In genomic region chr20:32485770-32486248, GRCh38 we compare ENCODE assay signal across 12 cellular contexts.
DNase-seq lines count a peak whose midpoint lies in the region; ATAC-seq, FAIRE-seq and TF ChIP-seq lines count a peak whose summit lies in the region.
"Had no signal": no experiment of that assay in that cellular context is flagged by ENCODE, and none has a peak within 500 bp of the region (broad histone marks: within the 10 kb centered on the region; RNA-seq: fewer than 3 reads in every experiment).

No MANE protein-coding gene starts in this region.

- no peaks in the 10 kb centered on the region for H3K27me3 Mint-ChIP-seq in CD8-positive, alpha-beta T cell (ENCODE audit: low read depth)

- no peak overlapping the region for H3K4me3 ChIP-seq in CD8-positive, alpha-beta T cell (ENCODE audit: low read depth, low read length)
- H3K4me3 ChIP-seq in OCI-LY1 (ENCODE audit: low read depth, low read length, poor library complexity, severe bottlenecking) (no peak overlapping the region), neutrophil (ENCODE audit: low read depth in 1 of 2, low read length in 1 of 2) (no peak overlapping the region), SJCRH30 (no peak overlapping the region)
- no peak overlapping the region for H3K4me3 ChIP-seq in effector memory CD4-positive, alpha-beta T cell (ENCODE audit: insufficient read depth, low read depth, low read length, poor library complexity, severe bottlenecking)

- no peaks in the 10 kb centered on the region for H3K9me2 ChIP-seq in OCI-LY1 (ENCODE audit: low read depth, low read length)

- H3K79me2 ChIP-seq in OCI-LY1 (ENCODE audit: insufficient read depth, low read length), result no peaks in the 10 kb centered on the region

- FAIRE-seq in GM12892 (lab: Jason Lieb, UNC), result no peak
- FAIRE-seq: colon had no signal

- POLR2A ChIA-PET in CD8-positive, alpha-beta T cell (lab: Charles Lee), result interaction anchor here (1.0 to 4.2 kb wide), 5 partner anchors 17 to 127 kb away, joined by 3 to 38 read pairs (median 7); partner anchors contain the start of gene ASXL1

- H3K36me3 ChIP-seq in CD8-positive, alpha-beta T cell (ENCODE audit: insufficient read depth, low read length), result peaks cover 4% of the 10 kb centered on the region
- no peaks in the 10 kb centered on the region; the same call in 1 of the 2 replicates for H3K36me3 ChIP-seq in OCI-LY1 (ENCODE audit: insufficient read depth, low read length)
- H3K36me3 ChIP-seq in effector memory CD4-positive, alpha-beta T cell (ENCODE audit: control insufficient read depth, insufficient read depth, low read length), result peaks cover 6% of the 10 kb centered on the region
- H3K36me3 ChIP-seq in neutrophil, result no peaks in the 10 kb centered on the region
- H3K36me3 ChIP-seq in SJCRH30, result no peaks in the 10 kb centered on the region
- H3K36me3 ChIP-seq: HAP-1, ovary, SJSA1 had no signal

- peaks cover 6% of the 10 kb centered on the region for H3K9me3 Mint-ChIP-seq in CD8-positive, alpha-beta T cell

- DNase-seq in CD8-positive, alpha-beta T cell, result no peak
- no peak for DNase-seq in effector memory CD4-positive, alpha-beta T cell
- DNase-seq in SHP77 (lab: John Stamatoyannopoulos, UW), result no peak
- DNase-seq in SJCRH30, result no peak
- DNase-seq in GM12892 (ENCODE audit: insufficient read length), result no peak

- TF ChIP-seq POLR2A in GM12892 (IDR thresholded peaks at IDR 0.05; ENCODE audit: low read depth, low read length), result no peak

- CTCF ChIA-PET in CD8-positive, alpha-beta T cell (lab: Charles Lee), result interaction anchor here (0.9 to 3.1 kb wide), 14 partner anchors 9 to 167 kb away, joined by 3 to 15 read pairs (median 4); no protein-coding TSS in a partner anchor

- no peaks in the 10 kb centered on the region for H4K20me1 ChIP-seq in OCI-LY1 (ENCODE audit: insufficient read depth, low read length)

- peaks cover 42% of the 10 kb centered on the region for H3K4me1 Mint-ChIP-seq in CD8-positive, alpha-beta T cell (ENCODE audit: low read depth)

- ATAC-seq in CD8-positive, alpha-beta T cell, result no peak
- ATAC-seq in GM21447 (IDR thresholded peaks at IDR 0.05; ENCODE audit: unreplicated experiment), result no peak

- intact Hi-C loops in CD8-positive, alpha-beta T cell (cut with DNase I, micrococcal nuclease), result loop anchor here (1.0 to 5.0 kb wide), 9 partner anchors 15 to 149 kb away; partner anchors contain the start of gene ASXL1 (in 1 of the 2)

- no peak overlapping the region for H3K9ac ChIP-seq in OCI-LY1 (ENCODE audit: low read length)

- no peaks in the 10 kb centered on the region for H3K9me3 ChIP-seq in CD8-positive, alpha-beta T cell (ENCODE audit: low read length)
- H3K9me3 ChIP-seq in OCI-LY1 (ENCODE audit: low read length) (no peaks in the 10 kb centered on the region), neutrophil (no peaks in the 10 kb centered on the region), SJCRH30 (replicated peaks) (no peaks in the 10 kb centered on the region)
- H3K9me3 ChIP-seq in effector memory CD4-positive, alpha-beta T cell (ENCODE audit: control insufficient read depth, low read length), result no peaks in the 10 kb centered on the region
- H3K9me3 ChIP-seq: HAP-1, ovary, SJSA1 had no signal

- peak overlapping the region; percentile 46 for H3K27ac ChIP-seq in CD8-positive, alpha-beta T cell (ENCODE audit: low read depth, low read length)
- H3K27ac ChIP-seq in OCI-LY1 (ENCODE audit: low read depth, low read length, poor library complexity, severe bottlenecking) (no peak overlapping the region), neutrophil (peak overlapping the region; percentile 92), SJCRH30 (no peak overlapping the region)
- H3K27ac ChIP-seq in effector memory CD4-positive, alpha-beta T cell (ENCODE audit: insufficient read depth, low read length, poor library complexity, severe bottlenecking), result peak overlapping the region; percentile 67
- H3K27ac ChIP-seq: ovary, SJSA1 had no signal

- no peaks in the 10 kb centered on the region for H3F3A ChIP-seq in OCI-LY1 (ENCODE audit: insufficient read depth, low read length)

- H3K4me2 ChIP-seq in OCI-LY1 (ENCODE audit: low read length), result peak overlapping the region; percentile 96; the same call in 1 of the 2 replicates

- peaks cover 32% of the 10 kb centered on the region for H3K4me1 ChIP-seq in CD8-positive, alpha-beta T cell (ENCODE audit: insufficient read depth, low read length)
- H3K4me1 ChIP-seq in OCI-LY1 (ENCODE audit: insufficient read depth, low read length, severe bottlenecking), result peaks cover 16% of the 10 kb centered on the region
- H3K4me1 ChIP-seq in effector memory CD4-positive, alpha-beta T cell (ENCODE audit: control insufficient read depth, insufficient read depth, low read length, poor library complexity, severe bottlenecking), result peaks cover 21% of the 10 kb centered on the region
- H3K4me1 ChIP-seq in neutrophil (ENCODE audit: control insufficient read depth in 1 of 2, insufficient read depth in 1 of 2, low read depth in 1 of 2, low read length in 1 of 2), result peaks cover 25 to 33% of the 10 kb centered on the region in 2 experiments
- no peaks in the 10 kb centered on the region for H3K4me1 ChIP-seq in SJCRH30

- no peak overlapping the region for H2AFZ ChIP-seq in OCI-LY1 (ENCODE audit: low read length)

- peaks cover 27% of the 10 kb centered on the region for H3K36me3 Mint-ChIP-seq in CD8-positive, alpha-beta T cell

- no peaks in the 10 kb centered on the region for H3K27me3 ChIP-seq in CD8-positive, alpha-beta T cell (ENCODE audit: insufficient read depth, low read length)
- H3K27me3 ChIP-seq in OCI-LY1 (ENCODE audit: insufficient read depth, low read length) (no peaks in the 10 kb centered on the region), neutrophil (no peaks in the 10 kb centered on the region), SJCRH30 (peaks cover 26% of the 10 kb centered on the region)
- no peaks in the 10 kb centered on the region for H3K27me3 ChIP-seq in effector memory CD4-positive, alpha-beta T cell (replicated peaks; ENCODE audit: control insufficient read depth, insufficient read depth, low read length, poor library complexity, severe bottlenecking)
- H3K27me3 ChIP-seq: ovary, SJSA1 had no signal

- no peak for TF ChIP-seq CTCF in CD8-positive, alpha-beta T cell (IDR thresholded peaks at IDR 0.05)
- TF ChIP-seq CTCF in OCI-LY1 (IDR thresholded peaks at IDR 0.05; ENCODE audit: low read length) (no peak), neutrophil (IDR thresholded peaks at IDR 0.05) (no peak)

- peak overlapping the region; percentile 91 for H3K4me3 Mint-ChIP-seq in CD8-positive, alpha-beta T cell

- H3K27ac Mint-ChIP-seq in CD8-positive, alpha-beta T cell, result peak overlapping the region; percentile 94

Comparison
In these comparisons a context has a peak if more than half of its experiments do, and no peak if none do; other contexts are left out.
1. H3K27ac ChIP-seq: peak in CD8-positive, alpha-beta T cell (single experiment), effector memory CD4-positive, alpha-beta T cell (single experiment) and neutrophil (single experiment); none in OCI-LY1 (single experiment) and SJCRH30 (single experiment).